9 cellular contexts compared by ENCODE assay signal in genomic region chr3:53109190-53109589, GRCh38. TPM values are rescaled to one million over a fixed set of nuclear protein-coding genes. Genes with fewer than 3 reads are reported as not detected.
DNase-seq lines count a peak whose midpoint lies in the region; ATAC-seq, FAIRE-seq and TF ChIP-seq lines count a peak whose summit lies in the region.
"Had no signal": no experiment of that assay in that cellular context is flagged by ENCODE, and none has a peak within 500 bp of the region (broad histone marks: within the 10 kb centered on the region; RNA-seq: fewer than 3 reads in every experiment).

No MANE protein-coding gene starts in this region.

- SMC1A ChIA-PET in GM12878 (lab: Charles Lee; ENCODE audit: uncharacterized antibody, unreplicated experiment), result interaction anchor here (1.0 to 4.8 kb wide), 5 partner anchors 19 to 89 kb away, joined by 3 to 55 read pairs (median 4); no protein-coding TSS in a partner anchor

- CTCF ChIA-PET in GM12878 (lab: Yijun Ruan, JAX), result interaction anchor here (0.6 to 16.5 kb wide), 13 partner anchors 8 to 597 kb away, joined by 3 to 303 read pairs (median 3); partner anchors contain the start of gene RFT1

- RAD21 ChIA-PET in GM12878 (lab: Charles Lee; ENCODE audit: unreplicated experiment), result interaction anchor here (0.9 to 2.1 kb wide), 7 partner anchors 19 to 144 kb away, joined by 3 to 7 read pairs (median 4); no protein-coding TSS in a partner anchor

- ATAC-seq in GM12878 (no peak; the same call in 2 of the 3 replicates), GM18520 (IDR thresholded peaks at IDR 0.05; ENCODE audit: unreplicated experiment) (no peak), GM18858 (IDR thresholded peaks at IDR 0.05; ENCODE audit: unreplicated experiment) (no peak)

- FAIRE-seq in GM12878 (lab: Jason Lieb, UNC), result no peak
- FAIRE-seq: H1 had no signal

- peak; percentile 87 for DNase-seq in EL
- peak; percentile 52 for DNase-seq in MG63
- DNase-seq in GM12878 (ENCODE audit: low read depth, low spot score), result no peak
- DNase-seq in tibial nerve (ENCODE audit: low spot score in 2 of 2), result no peak
- no peak for DNase-seq in UCSD-AML1 (lab: John Stamatoyannopoulos, UW; ENCODE audit: unreplicated experiment)

- H3K4me1 ChIP-seq in GM12878 (ENCODE audit: control insufficient read depth, insufficient read depth, low read length), result no peaks in the 10 kb centered on the region
- H3K4me1 ChIP-seq in neutrophil (ENCODE audit: control insufficient read depth in 1 of 2, insufficient read depth in 1 of 2, low read depth in 1 of 2, low read length in 1 of 2), result peaks cover 17 to 18% of the 10 kb centered on the region in 2 experiments
- H3K4me1 ChIP-seq in tibial nerve, result peaks cover 0 to 19% (median 0%) of the 10 kb centered on the region in 4 donors

- in situ Hi-C loops in GM12878 (cut with MboI), result no loop called here

- TF ChIP-seq POLR2A in GM12878 (IDR thresholded peaks at IDR 0.05; ENCODE audit: low read depth, low read length) (no peak), tibial nerve (IDR thresholded peaks at IDR 0.05) (no peak)

- no peak overlapping the region for H3K4me2 ChIP-seq in GM12878 (ENCODE audit: control insufficient read depth, insufficient read depth)

- H3K36me3 ChIP-seq in MG63 (peaks cover 15% of the 10 kb centered on the region), GM12878 (ENCODE audit: control insufficient read depth in 2 of 2, insufficient read depth in 2 of 2, low read length in 1 of 2) (peaks cover 5 to 16% of the 10 kb centered on the region in 2 experiments), neutrophil (peaks cover 15% of the 10 kb centered on the region), tibial nerve (peaks cover 0 to 82% (median 5%) of the 10 kb centered on the region in 3 donors)

- H3K9me3 ChIP-seq in MG63 (no peaks in the 10 kb centered on the region), GM12878 (replicated peaks; ENCODE audit: control insufficient read depth, insufficient read depth, low read length) (no peaks in the 10 kb centered on the region), neutrophil (no peaks in the 10 kb centered on the region), tibial nerve (no peaks in the 10 kb centered on the region)

- H3K27ac ChIP-seq in GM12878 (ENCODE audit: control insufficient read depth, insufficient read depth), result no peak overlapping the region
- H3K27ac ChIP-seq in neutrophil, result peak overlapping the region; percentile 70
- no peak overlapping the region for H3K27ac ChIP-seq in tibial nerve

- TF ChIP-seq EP300 in GM12878 (IDR thresholded peaks at IDR 0.05; ENCODE audit: borderline replicate concordance in 1 of 2, control insufficient read depth in 1 of 2, low read depth in 2 of 2, low read length in 2 of 2), result no peak
- TF ChIP-seq EP300 in tibial nerve (IDR thresholded peaks at IDR 0.05), result no peak

- no peak overlapping the region for H3K9ac ChIP-seq in GM12878 (ENCODE audit: control insufficient read depth, insufficient read depth, low read length)

- BruUV-seq in GM12878 (replicated peaks; lab: Mats Ljungman, UMichigan), result no TSS peak

- no peak for TF ChIP-seq CTCF in GM12878 (IDR thresholded peaks at IDR 0.05 in 2 of 3, conservative IDR thresholded peaks at IDR 0.05 in 1 of 3; ENCODE audit: control insufficient read depth in 2 of 3, extremely low read depth in 1 of 3, insufficient read depth in 1 of 3, low read depth in 3 of 3, low read length in 3 of 3)
- no peak for TF ChIP-seq CTCF in neutrophil (IDR thresholded peaks at IDR 0.05)
- no peak for TF ChIP-seq CTCF in tibial nerve (IDR thresholded peaks at IDR 0.05)

- intact Hi-C loops in GM12878 (cut with micrococcal nuclease; ENCODE audit: unreplicated experiment), result no loop called here

- no peaks in the 10 kb centered on the region for H3K27me3 ChIP-seq in MG63
- no peaks in the 10 kb centered on the region for H3K27me3 ChIP-seq in GM12878 (replicated peaks in 1 of 2; ENCODE audit: control insufficient read depth in 2 of 2, insufficient read depth in 2 of 2, low read length in 1 of 2)
- H3K27me3 ChIP-seq in neutrophil, result no peaks in the 10 kb centered on the region
- H3K27me3 ChIP-seq in tibial nerve, result no peaks in the 10 kb centered on the region

- no peaks in the 10 kb centered on the region for H4K20me1 ChIP-seq in GM12878 (ENCODE audit: control insufficient read depth, insufficient read depth)

- no peak for TF ChIP-seq RAD21 in GM12878 (IDR thresholded peaks at IDR 0.05; ENCODE audit: insufficient read depth, low read depth, low read length)

- POLR2A ChIA-PET in GM12878 (lab: Charles Lee), result interaction anchor here (0.7 to 1.6 kb wide), 3 partner anchors 39 to 579 kb away, joined by 3 to 6 read pairs (median 4); no protein-coding TSS in a partner anchor

- 100% methylated on average over 1 of the region's 1 CpG for WGBS in GM12878 (ENCODE audit: insufficient coverage, insufficient replicate concordance, low lambda C conversion rate, missing lambda C conversion rate)
- WGBS in tibial nerve, 2 donors, result 100% methylated on average over 1 of the region's 1 CpG

- H3K4me3 ChIP-seq in MG63, result no peak overlapping the region
- H3K4me3 ChIP-seq in GM12878, result no peak overlapping the region
- no peak overlapping the region for H3K4me3 ChIP-seq in neutrophil (ENCODE audit: low read depth in 1 of 2, low read length in 1 of 2)
- H3K4me3 ChIP-seq in tibial nerve, result no peak overlapping the region

- peaks cover 2% of the 10 kb centered on the region; the same call in 1 of the 2 replicates for H3K79me2 ChIP-seq in GM12878 (ENCODE audit: control insufficient read depth, insufficient read depth, low read length)

- no peak overlapping the region for H2AFZ ChIP-seq in GM12878 (ENCODE audit: control insufficient read depth, low read depth, low read length)

TF ChIP-seq in GM12878, 131 proteins besides CTCF, POLR2A, EP300 and RAD21 (continues in another document):
- TF ChIP-seq RELB (IDR thresholded peaks at IDR 0.05; ENCODE audit: low read depth), result peak; percentile 30; the same call in 1 of the 2 replicates
- peak; percentile 14 to 27; a peak in 2 of 4 replicates for TF ChIP-seq IKZF2 (IDR thresholded peaks at IDR 0.05)

RNA-seq across cellular contexts. Expression of gene RFT1, which starts 21.0 kb away (rescaled TPM):
- total RNA-seq in MG63 (2014; rRNA removed; shearing (Covaris generic); ENCODE audit: low replicate concordance), result 3.9 and 17.4 TPM in 2 replicates
- 64.3 and 64.9 TPM in 2 replicates for total RNA-seq in GM12878 (2013; cell fraction: nucleolus; rRNA removed)
- 27.5 and 31.1 TPM in 2 replicates for total RNA-seq in GM12878 (2014; rRNA removed)
- 16.0 and 16.6 TPM in 2 replicates for total RNA-seq in GM12878 (2014; rRNA removed; fragmentation: Illumina TruSeq; extraction: Trizol)
- total RNA-seq in GM12878 (2021), result 40.3 and 41.3 TPM in 2 replicates
- 8.9 TPM for polyA plus RNA-seq in GM12878 (2011; ENCODE audit: low read depth)
- 29.5 and 34.5 TPM in 2 replicates for polyA plus RNA-seq in GM12878 (2011; rRNA removed)
- 27.7 and 30.4 TPM in 2 replicates for polyA plus RNA-seq in GM12878 (2011; cell fraction: cytosol; rRNA removed)
- 15.8 and 24.1 TPM in 2 replicates for polyA plus RNA-seq in GM12878 (2011; cell fraction: nucleus; rRNA removed)
- polyA plus RNA-seq in GM12878 (2012), result 16.6 and 24.6 TPM in 2 replicates
- 33.3 and 34.5 TPM in 2 replicates for polyA plus RNA-seq in GM12878 (2014; fragmentation: Illumina TruSeq; extraction: Trizol)
- 10 to 100 TPM; 24.7 to 29.0 TPM for polyA plus RNA-seq in GM12878 (2014; fragmentation: Nextera tagmentation; extraction: Ambion mirVana)
- 33.5 and 36.0 TPM in 2 replicates for polyA plus RNA-seq in GM12878 (2014; rRNA removed)
- polyA plus RNA-seq in GM12878 (2016; fragmentation: Nextera tagmentation; extraction: Ambion mirVana), result 10 to 100 TPM; 73.8 to 75.1 TPM
- polyA minus RNA-seq in GM12878 (2011; rRNA and poly(A)+ RNA removed), result 41.8 and 52.7 TPM in 2 replicates
- 11.5 and 13.1 TPM in 2 replicates for polyA minus RNA-seq in GM12878 (2011; cell fraction: cytosol; rRNA and poly(A)+ RNA removed)
- 13.4 and 21.2 TPM in 2 replicates for polyA minus RNA-seq in GM12878 (2011; cell fraction: nucleus; rRNA and poly(A)+ RNA removed)
- 10 to 100 TPM; 12.0 to 18.6 (median 14.6) TPM for total RNA-seq in tibial nerve

RNA-seq across cellular contexts. Expression of gene PRKCD, which starts 51.8 kb away (rescaled TPM):
- 3.2 and 6.8 TPM in 2 replicates for total RNA-seq in MG63 (2014; rRNA removed; shearing (Covaris generic); ENCODE audit: low replicate concordance)
- 13.2 and 14.9 TPM in 2 replicates for total RNA-seq in GM12878 (2013; cell fraction: nucleolus; rRNA removed)
- total RNA-seq in GM12878 (2014; rRNA removed), result 12.5 and 17.3 TPM in 2 replicates
- 28.0 TPM in 2 replicates for total RNA-seq in GM12878 (2014; rRNA removed; fragmentation: Illumina TruSeq; extraction: Trizol)
- 78.3 and 81.7 TPM in 2 replicates for total RNA-seq in GM12878 (2021)
- polyA plus RNA-seq in GM12878 (2011; ENCODE audit: low read depth), result 27.9 TPM
- 69.0 and 114 TPM in 2 replicates for polyA plus RNA-seq in GM12878 (2011; rRNA removed)
- 110 and 139 TPM in 2 replicates for polyA plus RNA-seq in GM12878 (2011; cell fraction: cytosol; rRNA removed)
- polyA plus RNA-seq in GM12878 (2011; cell fraction: nucleus; rRNA removed), result 155 and 176 TPM in 2 replicates
- 57.8 and 64.6 TPM in 2 replicates for polyA plus RNA-seq in GM12878 (2012)
- polyA plus RNA-seq in GM12878 (2014; fragmentation: Illumina TruSeq; extraction: Trizol), result 79.1 and 90.0 TPM in 2 replicates
- 10 to 100 TPM; 13.2 to 22.1 TPM for polyA plus RNA-seq in GM12878 (2014; fragmentation: Nextera tagmentation; extraction: Ambion mirVana)
- polyA plus RNA-seq in GM12878 (2014; rRNA removed), result 85.7 and 90.7 TPM in 2 replicates
- 10 to 100 TPM; 10.0 to 56.8 TPM for polyA plus RNA-seq in GM12878 (2016; fragmentation: Nextera tagmentation; extraction: Ambion mirVana)
- polyA minus RNA-seq in GM12878 (2011; rRNA and poly(A)+ RNA removed), result 123 and 129 TPM in 2 replicates
- 34.2 and 36.8 TPM in 2 replicates for polyA minus RNA-seq in GM12878 (2011; cell fraction: cytosol; rRNA and poly(A)+ RNA removed)
- polyA minus RNA-seq in GM12878 (2011; cell fraction: nucleus; rRNA and poly(A)+ RNA removed), result 40.1 and 59.2 TPM in 2 replicates
- 10 to 100 TPM; 13.5 to 30.6 (median 19.9) TPM for total RNA-seq in tibial nerve

Comparison
In these comparisons a context has a peak if more than half of its experiments do, and no peak if none do; other contexts are left out.
1. DNase-seq: peak in EL (single experiment) and MG63 (single experiment); none in GM12878 (single experiment), tibial nerve (0 of 2) and UCSD-AML1 (single experiment).